8 cellular contexts compared by ENCODE assay signal in genomic region chr2:232551289-232551688, GRCh38.
DNase-seq lines count a peak whose midpoint lies in the region; ATAC-seq and TF ChIP-seq lines count a peak whose summit lies in the region.

No MANE protein-coding gene starts in this region.

- no peaks in the 10 kb centered on the region for H3K27me3 ChIP-seq in DND-41 (ENCODE audit: insufficient read depth, low read length, poor library complexity)
- no peaks in the 10 kb centered on the region for H3K27me3 ChIP-seq in parathyroid adenoma (ENCODE audit: control insufficient read depth, insufficient read depth, low read length)

- H3K9ac ChIP-seq in DND-41 (ENCODE audit: low read depth, low read length), result peak overlapping the region; percentile 98
- peak overlapping the region; percentile 87 for H3K9ac ChIP-seq in parathyroid adenoma

- peaks cover 38% of the 10 kb centered on the region for H3K36me3 ChIP-seq in DND-41 (ENCODE audit: insufficient read depth, low read length)
- no peaks in the 10 kb centered on the region for H3K36me3 ChIP-seq in parathyroid adenoma (ENCODE audit: control insufficient read depth, insufficient read depth, low read length)

- H3K4me2 ChIP-seq in DND-41 (ENCODE audit: insufficient read depth, low read length) (peak overlapping the region; percentile 94), parathyroid adenoma (ENCODE audit: low read length) (peak overlapping the region; percentile 87)

- H3K9me3 ChIP-seq in DND-41 (ENCODE audit: insufficient read depth, low read length, severe bottlenecking), result no peaks in the 10 kb centered on the region
- no peaks in the 10 kb centered on the region for H3K9me3 ChIP-seq in parathyroid adenoma (ENCODE audit: control insufficient read depth, low read length)

- peak overlapping the region; percentile 77 to 94; a peak in 3 of 4 replicates for H3K4me3 ChIP-seq in DND-41 (ENCODE audit: low read depth in 1 of 2, low read length in 2 of 2)
- H3K4me3 ChIP-seq in epithelial cell of esophagus (ENCODE audit: low read length), result peak overlapping the region; percentile 83
- peak overlapping the region; percentile 92 for H3K4me3 ChIP-seq in parathyroid adenoma (ENCODE audit: low read depth, low read length)

- H2AFZ ChIP-seq in DND-41 (ENCODE audit: low read depth, low read length) (peak overlapping the region; percentile 99), parathyroid adenoma (peak overlapping the region; percentile 95)

- H3K27ac ChIP-seq in DND-41 (ENCODE audit: low read length), result peak overlapping the region; percentile 96
- H3K27ac ChIP-seq in parathyroid adenoma, result peak overlapping the region; percentile 91

- H3K79me2 ChIP-seq in DND-41 (ENCODE audit: insufficient read depth, low read length) (peaks cover 93% of the 10 kb centered on the region), parathyroid adenoma (peaks cover 19% of the 10 kb centered on the region)

- H3K4me1 ChIP-seq in DND-41 (ENCODE audit: insufficient read depth, low read length) (peaks cover 53% of the 10 kb centered on the region), parathyroid adenoma (peaks cover 8% of the 10 kb centered on the region)

- H4K20me1 ChIP-seq in DND-41 (ENCODE audit: insufficient read depth, low read length), result peaks cover 36% of the 10 kb centered on the region

- TF ChIP-seq CTCF in DND-41 (IDR thresholded peaks at IDR 0.05; ENCODE audit: borderline replicate concordance, extremely low read depth, low read length, poor library complexity, severe bottlenecking) (no peak), epithelial cell of esophagus (IDR thresholded peaks at IDR 0.05; ENCODE audit: insufficient read depth, low read depth, low read length, missing control alignments) (no peak), parathyroid adenoma (IDR thresholded peaks at IDR 0.05) (no peak), GM13977 (IDR thresholded peaks at IDR 0.05; ENCODE audit: extremely low read depth, insufficient read depth, missing control alignments) (no peak)

- ATAC-seq in DND-41 (ENCODE audit: insufficient read depth, low read depth), result no peak

- DNase-seq in DND-41 (no peak), OCI-M1 (lab: John Stamatoyannopoulos, UW) (peak; percentile 77), epithelial cell of esophagus (ENCODE audit: low read depth) (no peak), NCI-H345 (lab: John Stamatoyannopoulos, UW) (no peak), GM13977 (ENCODE audit: low spot score) (no peak), NCI-H1092 treated with DMSO at 0.1 percent for 48 hours (lab: John Stamatoyannopoulos, UW) (no peak), NCI-H82 treated with DMSO at 0.1 percent for 48 hours (lab: John Stamatoyannopoulos, UW; ENCODE audit: unreplicated experiment) (no peak)

- in situ Hi-C loops in GM13977 (cut with MboI; ENCODE audit: low pct_unique_long_range_greater_than_20kb, low sequenced_read_pairs, unreplicated experiment), result no loop called here
